In the genomic region with DNA sequence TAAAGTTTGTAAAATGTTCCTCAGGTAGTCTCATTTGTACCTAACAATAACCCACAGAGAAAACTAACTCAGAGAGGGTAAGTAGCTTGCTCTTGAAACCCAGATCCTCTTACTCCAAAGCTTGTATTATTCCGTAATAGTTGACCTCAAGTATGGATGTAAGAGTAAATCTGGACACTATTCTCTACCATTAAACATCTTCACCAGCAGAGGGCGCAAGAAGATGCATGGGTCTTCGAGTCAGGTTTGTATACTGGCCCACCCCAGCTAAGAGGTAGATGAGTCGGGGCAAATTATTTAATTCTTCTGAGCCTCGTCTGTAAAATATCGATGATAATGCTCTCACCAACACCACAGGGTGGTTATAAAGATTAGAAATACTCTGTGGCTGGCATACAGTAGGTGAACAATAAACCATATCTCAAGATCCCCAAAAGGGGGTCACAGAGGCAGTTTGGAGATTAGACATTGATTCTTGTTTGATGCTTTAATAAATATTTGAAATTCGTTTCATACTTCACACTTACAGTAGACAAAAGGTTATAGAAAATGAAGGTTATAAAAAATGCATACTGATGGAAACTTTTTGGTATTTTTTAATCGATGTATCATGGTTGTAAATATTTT, we compare ENCODE assay signal across 8 cellular contexts. TPM values are rescaled to one million over a fixed set of nuclear protein-coding genes. Genes with fewer than 3 reads are reported as not detected.
DNase-seq lines count a peak whose midpoint lies in the region; ATAC-seq and TF ChIP-seq lines count a peak whose summit lies in the region.

No MANE protein-coding gene starts in this region.

- H3K36me3 ChIP-seq in Peyer's patch (no peaks in the 10 kb centered on the region), gastroesophageal sphincter (no peaks in the 10 kb centered on the region)

- DNase-seq in DMS153 treated with DMSO at 0.1 percent for 48 hours (lab: John Stamatoyannopoulos, UW; ENCODE audit: unreplicated experiment) (peak; percentile 51), HuH-7.5 (ENCODE audit: low spot score) (peak; percentile 47), Peyer's patch (peak in 2 of 3 donors; percentile 69 to 82), pons (ENCODE audit: low spot score) (peak; percentile 83)

- H3K4me1 Mint-ChIP-seq in activated T-helper 17 cell treated with anti-CD3 and anti-CD28 coated beads, Interleukin-2, amount 50 U/mL, for 72 hours, result no peaks in the 10 kb centered on the region

- H3K9me3 Mint-ChIP-seq in activated T-helper 17 cell treated with anti-CD3 and anti-CD28 coated beads, Interleukin-2, amount 50 U/mL, for 72 hours, result no peaks in the 10 kb centered on the region

- no peak overlapping the region for H3K27ac ChIP-seq in Peyer's patch
- H3K27ac ChIP-seq in gastroesophageal sphincter, result no peak overlapping the region

- peaks cover 17% of the 10 kb centered on the region for H3K27me3 Mint-ChIP-seq in activated T-helper 17 cell treated with anti-CD3 and anti-CD28 coated beads, Interleukin-2, amount 50 U/mL, for 72 hours

- 19 to 20% methylated on average over 7 to 8 of the region's 8 CpGs for WGBS in gastroesophageal sphincter (ENCODE audit: low coverage in 1 of 2), 2 donors

- H3K9me3 ChIP-seq in Peyer's patch (no peaks in the 10 kb centered on the region), gastroesophageal sphincter (no peaks in the 10 kb centered on the region)

- TF ChIP-seq POLR2A in Peyer's patch (IDR thresholded peaks at IDR 0.05) (no peak), gastroesophageal sphincter (IDR thresholded peaks at IDR 0.05) (no peak)

- TF ChIP-seq CTCF in Peyer's patch (IDR thresholded peaks at IDR 0.05), result peak; percentile 67 to 87 (median 82)
- TF ChIP-seq CTCF in gastroesophageal sphincter (IDR thresholded peaks at IDR 0.05), result peak; percentile 71 to 84 (median 80)

- H3K4me1 ChIP-seq in Peyer's patch (peaks cover 0 to 26% (median 13%) of the 10 kb centered on the region in 4 donors), gastroesophageal sphincter (peaks cover 0 to 26% (median 0%) of the 10 kb centered on the region in 3 donors)

- peaks cover 3% of the 10 kb centered on the region for H3K36me3 Mint-ChIP-seq in activated T-helper 17 cell treated with anti-CD3 and anti-CD28 coated beads, Interleukin-2, amount 50 U/mL, for 72 hours (ENCODE audit: low read depth)

- H3K27me3 ChIP-seq in Peyer's patch (no peaks in the 10 kb centered on the region), gastroesophageal sphincter (peaks cover 16% of the 10 kb centered on the region)

- H3K27ac Mint-ChIP-seq in activated T-helper 17 cell treated with anti-CD3 and anti-CD28 coated beads, Interleukin-2, amount 50 U/mL, for 72 hours, result no peak overlapping the region

- H3K4me3 ChIP-seq in Peyer's patch (no peak overlapping the region), gastroesophageal sphincter (no peak overlapping the region)

- no peak for TF ChIP-seq EP300 in gastroesophageal sphincter (IDR thresholded peaks at IDR 0.05)

- H3K4me3 Mint-ChIP-seq in activated T-helper 17 cell treated with anti-CD3 and anti-CD28 coated beads, Interleukin-2, amount 50 U/mL, for 72 hours, result no peak overlapping the region

- peak; percentile 30 for ATAC-seq in activated T-helper 17 cell treated with anti-CD3 and anti-CD28 coated beads, Interleukin-2, amount 50 U/mL, for 72 hours (replicated peaks)
- ATAC-seq in gastroesophageal sphincter, result peak; percentile 39
- ATAC-seq in HG03039 (IDR thresholded peaks at IDR 0.05; ENCODE audit: unreplicated experiment), result no peak
- no peak for ATAC-seq in HG03159 (IDR thresholded peaks at IDR 0.05; ENCODE audit: unreplicated experiment)

RNA-seq across cellular contexts. Expression of a gene that starts 3.5 kb away (rescaled TPM):
- total RNA-seq in Peyer's patch (10 to 100 TPM in 3 of 4 donors, 1 to 10 TPM in 1; 6.6 to 28.5 (median 19.5) TPM), gastroesophageal sphincter (10 to 100 TPM in 2 of 4 donors, 1 to 10 TPM in 2; 4.0 to 24.0 (median 10.2) TPM)
- total RNA-seq in activated T-helper 17 cell treated with anti-CD3 and anti-CD28 coated beads, Interleukin-2, amount 50 U/mL, for 72 hours, result 1 to 10 TPM; 2.7 to 5.8 TPM

Comparison
In these comparisons a context has a peak if more than half of its experiments do, and no peak if none do; other contexts are left out.
1. ATAC-seq: peak in activated T-helper 17 cell treated with anti-CD3 and anti-CD28 coated beads, Interleukin-2, amount 50 U/mL, for 72 hours (single experiment) and gastroesophageal sphincter (single experiment); none in HG03039 (single experiment) and HG03159 (single experiment).
2. Peak in every context shown above with its lines, with median percentiles within 50 percentile points of each other: DNase-seq.